Comparison of ENCODE assay signal across 25 cellular contexts in the genomic region with DNA sequence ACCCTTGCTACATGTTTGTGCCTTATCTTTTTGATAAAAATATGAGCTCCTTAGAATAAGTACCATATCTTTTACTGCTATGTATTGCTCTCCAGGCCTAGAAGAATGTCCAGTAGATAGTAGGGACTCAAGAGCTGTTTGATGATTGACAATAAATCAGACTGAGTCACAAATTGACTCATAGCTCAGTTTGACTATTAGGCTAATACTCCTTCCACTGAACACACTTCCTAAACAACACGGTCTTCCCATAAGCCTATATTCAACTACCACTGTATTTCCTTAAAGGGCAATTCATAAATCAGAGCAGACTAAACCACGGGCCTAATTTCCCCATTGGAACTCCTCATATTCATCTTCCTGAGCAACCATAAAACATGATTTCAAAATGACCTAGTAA.
DNase-seq lines count a peak whose midpoint lies in the region; ATAC-seq and TF ChIP-seq lines count a peak whose summit lies in the region.
"Had no signal": no experiment of that assay in that cellular context is flagged by ENCODE, and none has a peak within 500 bp of the region (broad histone marks: within the 10 kb centered on the region; RNA-seq: fewer than 3 reads in every experiment).

No MANE protein-coding gene starts in this region.

- H4K20me1 ChIP-seq in smooth muscle cell (ENCODE audit: low read depth), result no peaks in the 10 kb centered on the region

- peaks cover 28% of the 10 kb centered on the region for H3K27me3 ChIP-seq in smooth muscle cell (ENCODE audit: low read depth)
- H3K27me3 ChIP-seq: adrenal gland, neural progenitor cell, right atrium auricular region, tibial artery had no signal

- no peaks in the 10 kb centered on the region for H3K4me1 Mint-ChIP-seq in activated naive CD8-positive, alpha-beta T cell treated with anti-CD3 and anti-CD28 coated beads for 36 hours
- H3K4me1 Mint-ChIP-seq in osteocyte (ENCODE audit: unreplicated experiment), result peaks cover 14% of the 10 kb centered on the region

- ATAC-seq in HG03280 (IDR thresholded peaks at IDR 0.05; ENCODE audit: unreplicated experiment), result no peak
- ATAC-seq: activated CD8-positive, alpha-beta T cell treated with anti-CD3 and anti-CD28 coated beads for 36 hours; left ventricle myocardium superior had no signal

- DNase-seq in GM03348 (ENCODE audit: low spot score), result peak; percentile 8
- DNase-seq in RWPE1 (ENCODE audit: low spot score), result peak; percentile 15
- DNase-seq in fibroblast of mammary gland (ENCODE audit: low read depth), result peak; percentile 75
- no peak for DNase-seq in smooth muscle cell (lab: John Stamatoyannopoulos, UW; ENCODE audit: unreplicated experiment)
- no peak for DNase-seq in activated naive CD8-positive, alpha-beta T cell treated with anti-CD3 and anti-CD28 coated beads for 36 hours
- DNase-seq in osteocyte (ENCODE audit: extremely low spot score, unreplicated experiment), result no peak
- DNase-seq: activated CD8-positive, alpha-beta memory T cell treated with anti-CD3 and anti-CD28 coated beads, Interleukin-2, amount 50 U/mL, for 48 hours; activated CD8-positive, alpha-beta T cell treated with anti-CD3 and anti-CD28 coated beads for 36 hours; activated naive CD4-positive, alpha-beta T cell treated with anti-CD3 and anti-CD28 coated beads for 36 hours; adrenal gland; H7; islet precursor cell; left ventricle myocardium superior; NCI-H1417 treated with DMSO at 0.1 percent for 48 hours; NCI-H2029 treated with DMSO at 0.1 percent for 48 hours; NCI-H526 treated with DMSO at 0.1 percent for 48 hours; SHP77 treated with DMSO at 0.1 percent for 48 hours; stimulated activated CD4-positive, alpha-beta T cell treated with anti-CD3 and anti-CD28 coated beads, Interleukin-12 subunit alpha, Interleukin-12 subunit beta, amount 100 ng/mL, for 4 hours; stimulated activated CD4-positive, alpha-beta T cell treated with anti-CD3 and anti-CD28 coated beads, Interleukin-2, amount 100 ng/mL, for 48 hours; tibial artery had no signal

- H3K9me3 Mint-ChIP-seq in activated naive CD8-positive, alpha-beta T cell treated with anti-CD3 and anti-CD28 coated beads for 36 hours, result no peaks in the 10 kb centered on the region
- peaks cover 3% of the 10 kb centered on the region for H3K9me3 Mint-ChIP-seq in osteocyte (ENCODE audit: unreplicated experiment)
- H3K9me3 Mint-ChIP-seq: activated CD8-positive, alpha-beta T cell treated with anti-CD3 and anti-CD28 coated beads for 36 hours; activated naive CD4-positive, alpha-beta T cell treated with anti-CD3 and anti-CD28 coated beads for 36 hours; T-helper 2 cell treated with Interferon-gamma antibody and Interleukin-4, amounts not matched to agents 5 μg/mL and 100 μg/mL, for 36 hours had no signal

- H2AFZ ChIP-seq in smooth muscle cell (ENCODE audit: low read depth), result no peak overlapping the region
- H2AFZ ChIP-seq: neural progenitor cell had no signal

- H3K27ac Mint-ChIP-seq in activated naive CD8-positive, alpha-beta T cell treated with anti-CD3 and anti-CD28 coated beads for 36 hours, result no peak overlapping the region
- H3K27ac Mint-ChIP-seq in osteocyte (ENCODE audit: unreplicated experiment), result no peak overlapping the region
- H3K27ac Mint-ChIP-seq: activated CD8-positive, alpha-beta T cell treated with anti-CD3 and anti-CD28 coated beads for 36 hours; activated naive CD4-positive, alpha-beta T cell treated with anti-CD3 and anti-CD28 coated beads for 36 hours; brain; neural progenitor cell; T-helper 2 cell treated with Interferon-gamma antibody and Interleukin-4, amounts not matched to agents 5 μg/mL and 100 μg/mL, for 36 hours had no signal

- CTCF ChIA-PET in RWPE1 (lab: Yijun Ruan, JAX), result no interaction called here

- H3K4me3 ChIP-seq in fibroblast of mammary gland (ENCODE audit: control insufficient read depth, low read depth, low read length), result no peak overlapping the region
- no peak overlapping the region for H3K4me3 ChIP-seq in smooth muscle cell
- H3K4me3 ChIP-seq: adrenal gland, neural progenitor cell, right atrium auricular region, tibial artery had no signal

- H3K36me3 Mint-ChIP-seq in activated naive CD8-positive, alpha-beta T cell treated with anti-CD3 and anti-CD28 coated beads for 36 hours, result no peaks in the 10 kb centered on the region
- H3K36me3 Mint-ChIP-seq in osteocyte (ENCODE audit: unreplicated experiment), result no peaks in the 10 kb centered on the region
- H3K36me3 Mint-ChIP-seq: brain, neural progenitor cell had no signal

- H3K4me3 Mint-ChIP-seq in activated naive CD8-positive, alpha-beta T cell treated with anti-CD3 and anti-CD28 coated beads for 36 hours, result no peak overlapping the region
- H3K4me3 Mint-ChIP-seq in osteocyte (ENCODE audit: unreplicated experiment), result no peak overlapping the region
- H3K4me3 Mint-ChIP-seq: activated CD8-positive, alpha-beta T cell treated with anti-CD3 and anti-CD28 coated beads for 36 hours; activated naive CD4-positive, alpha-beta T cell treated with anti-CD3 and anti-CD28 coated beads for 36 hours; brain; neural progenitor cell; T-helper 2 cell treated with Interferon-gamma antibody and Interleukin-4, amounts not matched to agents 5 μg/mL and 100 μg/mL, for 36 hours had no signal

- no peak overlapping the region for H3K4me2 ChIP-seq in smooth muscle cell
- H3K4me2 ChIP-seq: neural progenitor cell had no signal

- no peaks in the 10 kb centered on the region for H3K79me2 ChIP-seq in smooth muscle cell (ENCODE audit: low read depth)

- POLR2A ChIA-PET in RWPE1 (lab: Yijun Ruan, JAX; ENCODE audit: low non-redundant PET), result no interaction called here

- H3K9me3 ChIP-seq in smooth muscle cell (replicated peaks; ENCODE audit: low read depth), result no peaks in the 10 kb centered on the region
- H3K9me3 ChIP-seq: adrenal gland, right atrium auricular region, tibial artery had no signal

- H3K27me3 Mint-ChIP-seq in activated naive CD8-positive, alpha-beta T cell treated with anti-CD3 and anti-CD28 coated beads for 36 hours, result peaks cover 4% of the 10 kb centered on the region
- H3K27me3 Mint-ChIP-seq in osteocyte (ENCODE audit: unreplicated experiment), result no peaks in the 10 kb centered on the region

- TF ChIP-seq CTCF in RWPE1 (conservative IDR thresholded peaks at IDR 0.05; ENCODE audit: low read depth), result no peak
- no peak for TF ChIP-seq CTCF in fibroblast of mammary gland (conservative IDR thresholded peaks at IDR 0.05; ENCODE audit: control insufficient read depth, insufficient read depth, low read depth, low read length)
- TF ChIP-seq CTCF in smooth muscle cell (IDR thresholded peaks at IDR 0.05; ENCODE audit: borderline replicate concordance, insufficient read depth, poor library complexity, severe bottlenecking), result no peak
- no peak for TF ChIP-seq CTCF in osteocyte (IDR thresholded peaks at IDR 0.05)

- H3F3A ChIP-seq in smooth muscle cell (ENCODE audit: low read depth), result no peaks in the 10 kb centered on the region

- H3K36me3 ChIP-seq in smooth muscle cell (ENCODE audit: low read depth), result no peaks in the 10 kb centered on the region
- H3K36me3 ChIP-seq: adrenal gland, neural progenitor cell, right atrium auricular region, tibial artery had no signal

- H3K4me1 ChIP-seq in smooth muscle cell (ENCODE audit: low read depth), result no peaks in the 10 kb centered on the region
- H3K4me1 ChIP-seq: adrenal gland, right atrium auricular region, tibial artery had no signal

- no peak overlapping the region for H3K27ac ChIP-seq in RWPE1
- H3K27ac ChIP-seq in smooth muscle cell (ENCODE audit: low read depth), result peak overlapping the region; percentile 70
- H3K27ac ChIP-seq: adrenal gland, neural progenitor cell, right atrium auricular region, tibial artery had no signal

- peak overlapping the region; percentile 18 for H3K9ac ChIP-seq in smooth muscle cell (ENCODE audit: low read depth)
- H3K9ac ChIP-seq: neural progenitor cell had no signal

- 54% methylated on average over 2 of the region's 2 CpGs for WGBS in smooth muscle cell (ENCODE audit: low lambda C conversion rate)

Comparison
In these comparisons a context has a peak if more than half of its experiments do, and no peak if none do; other contexts are left out.
1. DNase-seq: peak in GM03348 (single experiment), RWPE1 (single experiment) and fibroblast of mammary gland (single experiment); none in smooth muscle cell (single experiment), activated naive CD8-positive, alpha-beta T cell treated with anti-CD3 and anti-CD28 coated beads for 36 hours (single experiment) and osteocyte (single experiment).